In genomic region chr1:171495444-171495843, GRCh38 we compare ENCODE assay signal across 17 cellular contexts. TPM values are rescaled to one million over a fixed set of nuclear protein-coding genes. Genes with fewer than 3 reads are reported as not detected.
DNase-seq lines count a peak whose midpoint lies in the region; ATAC-seq and TF ChIP-seq lines count a peak whose summit lies in the region.
"Had no signal": no experiment of that assay in that cellular context is flagged by ENCODE, and none has a peak within 500 bp of the region (broad histone marks: within the 10 kb centered on the region; RNA-seq: fewer than 3 reads in every experiment).

No MANE protein-coding gene starts in this region.

- H3K36me3 ChIP-seq in ACC112 (ENCODE audit: insufficient read depth, low read length) (peaks cover 8% of the 10 kb centered on the region), OCI-LY7 (ENCODE audit: insufficient read depth, low read length) (peaks cover 87% of the 10 kb centered on the region)
- no peaks in the 10 kb centered on the region for H3K36me3 ChIP-seq in CD8-positive, alpha-beta T cell (ENCODE audit: insufficient read depth, low read length)
- H3K36me3 ChIP-seq: right atrium auricular region had no signal

- H3K27me3 Mint-ChIP-seq in CD8-positive, alpha-beta T cell (ENCODE audit: low read depth), result no peaks in the 10 kb centered on the region
- H3K27me3 Mint-ChIP-seq in T-helper 17 cell, result no peaks in the 10 kb centered on the region
- H3K27me3 Mint-ChIP-seq in mesothelial cell of epicardium (ENCODE audit: low read depth), result no peaks in the 10 kb centered on the region

- CTCF ChIA-PET in CD8-positive, alpha-beta T cell (lab: Charles Lee), result interaction anchor here (4.9 kb wide), 1 partner anchor 10 kb away, joined by 24 read pairs; the partner anchor contains the start of gene PRRC2C
- CTCF ChIA-PET in OCI-LY7 (lab: Charles Lee; ENCODE audit: unreplicated experiment), result no interaction called here

- H3K27ac Mint-ChIP-seq in CD8-positive, alpha-beta T cell, result no peak overlapping the region
- H3K27ac Mint-ChIP-seq in T-helper 17 cell (peak overlapping the region; percentile 81), mesothelial cell of epicardium (peak overlapping the region; percentile 56)

- H3K4me3 ChIP-seq in ACC112 (ENCODE audit: low read depth, low read length) (no peak overlapping the region), OCI-LY7 (ENCODE audit: low read depth, low read length, poor library complexity, severe bottlenecking) (no peak overlapping the region)
- no peak overlapping the region for H3K4me3 ChIP-seq in CD8-positive, alpha-beta T cell (ENCODE audit: low read depth, low read length)
- H3K4me3 ChIP-seq: body of pancreas, coronary artery, hepatocyte, right atrium auricular region had no signal

- H3K79me2 ChIP-seq in ACC112 (ENCODE audit: control insufficient read depth, insufficient read depth, low read length, unreplicated experiment) (peaks cover 97% of the 10 kb centered on the region), OCI-LY7 (ENCODE audit: insufficient read depth, low read depth, low read length) (peaks cover 100% of the 10 kb centered on the region)

- no peaks in the 10 kb centered on the region for H3K9me2 ChIP-seq in OCI-LY7 (ENCODE audit: insufficient read depth, low read length)

- ATAC-seq in CD8-positive, alpha-beta T cell, result no peak
- ATAC-seq in T-helper 17 cell (no peak), HG03280 (IDR thresholded peaks at IDR 0.05; ENCODE audit: unreplicated experiment) (no peak), HG02571 (IDR thresholded peaks at IDR 0.05; ENCODE audit: unreplicated experiment) (no peak)
- ATAC-seq: body of pancreas had no signal

- POLR2A ChIA-PET in CD8-positive, alpha-beta T cell (lab: Charles Lee), result no interaction called here
- POLR2A ChIA-PET in OCI-LY7 (lab: Charles Lee), result interaction anchor here (0.5 to 1.2 kb wide), 2 partner anchors 9 to 34 kb away, joined by 3 to 6 read pairs; no protein-coding TSS in a partner anchor

- H3K9me3 Mint-ChIP-seq in CD8-positive, alpha-beta T cell, result no peaks in the 10 kb centered on the region
- no peaks in the 10 kb centered on the region for H3K9me3 Mint-ChIP-seq in mesothelial cell of epicardium

- intact Hi-C loops in CD8-positive, alpha-beta T cell (cut with DNase I, micrococcal nuclease), result loop anchor here (1.0 to 2.0 kb wide), 3 partner anchors 9 to 15 kb away; no protein-coding TSS in a partner anchor
- intact Hi-C loops in OCI-LY7 (cut with micrococcal nuclease; ENCODE audit: unreplicated experiment), result no loop called here

- no peak for DNase-seq in CD8-positive, alpha-beta T cell
- DNase-seq in T-helper 17 cell (no peak), mesothelial cell of epicardium (ENCODE audit: low spot score in 2 of 2, unreplicated experiment in 2 of 2) (no peak), OCI-LY7 (ENCODE audit: low spot score) (no peak), NOMO-1 (lab: John Stamatoyannopoulos, UW; ENCODE audit: unreplicated experiment in 2 of 2) (no peak)
- DNase-seq: activated CD8-positive, alpha-beta memory T cell treated with anti-CD3 and anti-CD28 coated beads, Interleukin-2, amount 50 U/mL, for 48 hours; activated naive CD4-positive, alpha-beta T cell treated with anti-CD3 and anti-CD28 coated beads, Interleukin-2, amount 50 U/mL, for 16 hours; body of pancreas; Caco-2; NCI-H1930; RPMI8226 had no signal

- no peaks in the 10 kb centered on the region for H3K27me3 ChIP-seq in ACC112 (ENCODE audit: insufficient read depth, low read length)
- no peaks in the 10 kb centered on the region for H3K27me3 ChIP-seq in CD8-positive, alpha-beta T cell (ENCODE audit: insufficient read depth, low read length)
- H3K27me3 ChIP-seq: body of pancreas, hepatocyte, right atrium auricular region had no signal

- H3K27ac ChIP-seq in ACC112 (ENCODE audit: low read depth, low read length) (peak overlapping the region; percentile 14; the same call in 1 of the 2 replicates), OCI-LY7 (ENCODE audit: low read depth, low read length, poor library complexity, severe bottlenecking) (no peak overlapping the region)
- no peak overlapping the region for H3K27ac ChIP-seq in CD8-positive, alpha-beta T cell (ENCODE audit: low read depth, low read length)
- H3K27ac ChIP-seq: body of pancreas, right atrium auricular region had no signal

- H3K36me3 Mint-ChIP-seq in CD8-positive, alpha-beta T cell, result peaks cover 49% of the 10 kb centered on the region
- H3K36me3 Mint-ChIP-seq in T-helper 17 cell (ENCODE audit: low read depth), result peaks cover 8% of the 10 kb centered on the region
- H3K36me3 Mint-ChIP-seq in mesothelial cell of epicardium, result peaks cover 3% of the 10 kb centered on the region

- H4K20me1 ChIP-seq in OCI-LY7 (ENCODE audit: insufficient read depth, low read length), result peaks cover 59% of the 10 kb centered on the region

- no peaks in the 10 kb centered on the region for H3K9me3 ChIP-seq in CD8-positive, alpha-beta T cell (ENCODE audit: low read length)
- H3K9me3 ChIP-seq in T-helper 17 cell (ENCODE audit: control insufficient read depth, low read length, poor library complexity, severe bottlenecking) (no peaks in the 10 kb centered on the region), OCI-LY7 (ENCODE audit: low read length) (no peaks in the 10 kb centered on the region)
- H3K9me3 ChIP-seq: body of pancreas, Caco-2, right atrium auricular region had no signal

- peak overlapping the region; percentile 16 for H3K4me3 Mint-ChIP-seq in CD8-positive, alpha-beta T cell
- H3K4me3 Mint-ChIP-seq in T-helper 17 cell, result peak overlapping the region; percentile 9
- H3K4me3 Mint-ChIP-seq in mesothelial cell of epicardium, result no peak overlapping the region

- no peak for TF ChIP-seq CTCF in CD8-positive, alpha-beta T cell (IDR thresholded peaks at IDR 0.05)
- no peak for TF ChIP-seq CTCF in mesothelial cell of epicardium (IDR thresholded peaks at IDR 0.05; ENCODE audit: unreplicated experiment)
- no peak for TF ChIP-seq CTCF in OCI-LY7 (conservative IDR thresholded peaks at IDR 0.05; ENCODE audit: low read length)

- peaks cover 91% of the 10 kb centered on the region for H3K4me1 Mint-ChIP-seq in CD8-positive, alpha-beta T cell (ENCODE audit: low read depth)
- H3K4me1 Mint-ChIP-seq in T-helper 17 cell (peaks cover 58% of the 10 kb centered on the region), mesothelial cell of epicardium (peaks cover 7% of the 10 kb centered on the region)

- H3K4me2 ChIP-seq in OCI-LY7 (ENCODE audit: low read length), result no peak overlapping the region
- H3K4me2 ChIP-seq: hepatocyte had no signal

- H3K4me1 ChIP-seq in ACC112 (ENCODE audit: control insufficient read depth, insufficient read depth, low read length, unreplicated experiment), result peaks cover 29% of the 10 kb centered on the region
- H3K4me1 ChIP-seq in CD8-positive, alpha-beta T cell (ENCODE audit: insufficient read depth, low read length), result peaks cover 77% of the 10 kb centered on the region
- peaks cover 18% of the 10 kb centered on the region for H3K4me1 ChIP-seq in OCI-LY7 (ENCODE audit: insufficient read depth, low read length, poor library complexity, severe bottlenecking)

- BruUV-seq in OCI-LY7 (replicated peaks; lab: Mats Ljungman, UMichigan), result no TSS peak

- H2AFZ ChIP-seq in ACC112 (ENCODE audit: low read length, unreplicated experiment), result no peak overlapping the region
- no peak overlapping the region for H2AFZ ChIP-seq in OCI-LY7 (ENCODE audit: low read length)
- H2AFZ ChIP-seq: hepatocyte had no signal

RNA-seq across cellular contexts. Expression of gene PRRC2C, which starts 10.1 kb away (rescaled TPM):
- 100 to 1,000 TPM; 416 to 423 TPM for total RNA-seq in CD8-positive, alpha-beta T cell
- total RNA-seq in T-helper 17 cell (100 to 1,000 TPM; 333 to 383 TPM), mesothelial cell of epicardium (212 to 225 TPM (median 216 TPM) in 3 replicates), OCI-LY7 (2022) (191 and 203 TPM in 2 replicates)
- total RNA-seq in OCI-LY7 (2014; rRNA removed; shearing (Covaris generic)), result 73.5 and 75.3 TPM in 2 replicates
